1 cellular context compared by ENCODE assay signal in the genomic region with DNA sequence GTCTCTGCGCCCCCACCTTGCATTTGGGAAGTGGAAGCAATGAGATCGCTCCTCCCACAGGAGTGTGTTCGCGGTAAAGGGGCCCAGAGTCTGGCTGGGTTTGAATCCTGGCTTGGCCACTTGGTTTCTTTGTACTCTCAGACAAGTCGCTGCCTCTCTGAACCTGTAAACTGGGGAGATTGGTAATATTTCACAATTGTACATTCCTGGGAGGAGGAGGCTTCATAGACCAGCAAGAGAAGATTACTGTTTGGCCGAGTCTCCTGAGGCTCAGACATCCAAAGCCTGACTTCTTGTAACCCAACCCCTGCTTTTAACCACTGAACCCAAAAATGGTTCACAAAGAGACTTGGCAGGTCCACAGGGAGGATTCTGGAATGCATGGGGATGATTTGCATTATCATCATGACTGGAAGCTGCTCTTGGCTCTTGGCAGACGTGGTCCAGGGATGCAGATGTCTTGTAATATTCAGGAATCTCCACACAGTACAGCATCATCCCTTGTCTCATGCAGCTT.
TF ChIP-seq lines count a peak whose summit lies in the region.

No MANE protein-coding gene starts in this region.

TF ChIP-seq in A549, 52 proteins besides CTCF, POLR2A, EP300 and RAD21:
- TF ChIP-seq TP53 (CRISPR knock-in tag; IDR thresholded peaks at IDR 0.05) (no peak), MAFK (IDR thresholded peaks at IDR 0.05; ENCODE audit: partially characterized antibody) (peak; percentile 75), FOXS1 (CRISPR knock-in tag; IDR thresholded peaks at IDR 0.05) (no peak), ZNF302 (CRISPR knock-in tag; IDR thresholded peaks at IDR 0.05) (no peak), EHF (CRISPR knock-in tag; IDR thresholded peaks at IDR 0.05) (no peak), RFX5 (IDR thresholded peaks at IDR 0.05) (no peak), ZC3H11A (IDR thresholded peaks at IDR 0.05) (no peak), RNF2 (IDR thresholded peaks at IDR 0.05; ENCODE audit: borderline replicate concordance, low read depth) (no peak), POLR2AphosphoS2 (conservative IDR thresholded peaks at IDR 0.05; ENCODE audit: low read length) (no peak), NFE2L2 (conservative IDR thresholded peaks at IDR 0.05; ENCODE audit: low read length) (peak; percentile 92), TFCP2L1 (CRISPR knock-in tag; IDR thresholded peaks at IDR 0.05) (no peak), EHMT2 (IDR thresholded peaks at IDR 0.05; ENCODE audit: low read depth) (no peak), FOSB (CRISPR knock-in tag; IDR thresholded peaks at IDR 0.05) (no peak), CEBPB (IDR thresholded peaks at IDR 0.05) (peak; percentile 18 to 57; a peak in 1 of 4 replicates), GATA3 (IDR thresholded peaks at IDR 0.05; ENCODE audit: borderline replicate concordance) (no peak), JUN (IDR thresholded peaks at IDR 0.05) (0 out of 5 replicates have a peak, but pooled peaks have one; percentile 12 to 20)
- TF ChIP-seq, protein P1, sequence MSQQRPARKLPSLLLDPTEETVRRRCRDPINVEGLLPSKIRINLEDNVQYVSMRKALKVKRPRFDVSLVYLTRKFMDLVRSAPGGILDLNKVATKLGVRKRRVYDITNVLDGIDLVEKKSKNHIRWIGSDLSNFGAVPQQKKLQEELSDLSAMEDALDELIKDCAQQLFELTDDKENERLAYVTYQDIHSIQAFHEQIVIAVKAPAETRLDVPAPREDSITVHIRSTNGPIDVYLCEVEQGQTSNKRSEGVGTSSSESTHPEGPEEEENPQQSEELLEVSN (IDR thresholded peaks at IDR 0.05; ENCODE audit: borderline replicate concordance, low read depth) = no peak
- TF ChIP-seq, protein P2, sequence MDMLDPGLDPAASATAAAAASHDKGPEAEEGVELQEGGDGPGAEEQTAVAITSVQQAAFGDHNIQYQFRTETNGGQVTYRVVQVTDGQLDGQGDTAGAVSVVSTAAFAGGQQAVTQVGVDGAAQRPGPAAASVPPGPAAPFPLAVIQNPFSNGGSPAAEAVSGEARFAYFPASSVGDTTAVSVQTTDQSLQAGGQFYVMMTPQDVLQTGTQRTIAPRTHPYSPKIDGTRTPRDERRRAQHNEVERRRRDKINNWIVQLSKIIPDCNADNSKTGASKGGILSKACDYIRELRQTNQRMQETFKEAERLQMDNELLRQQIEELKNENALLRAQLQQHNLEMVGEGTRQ (IDR thresholded peaks at IDR 0.05) = no peak
